In the genomic region with DNA sequence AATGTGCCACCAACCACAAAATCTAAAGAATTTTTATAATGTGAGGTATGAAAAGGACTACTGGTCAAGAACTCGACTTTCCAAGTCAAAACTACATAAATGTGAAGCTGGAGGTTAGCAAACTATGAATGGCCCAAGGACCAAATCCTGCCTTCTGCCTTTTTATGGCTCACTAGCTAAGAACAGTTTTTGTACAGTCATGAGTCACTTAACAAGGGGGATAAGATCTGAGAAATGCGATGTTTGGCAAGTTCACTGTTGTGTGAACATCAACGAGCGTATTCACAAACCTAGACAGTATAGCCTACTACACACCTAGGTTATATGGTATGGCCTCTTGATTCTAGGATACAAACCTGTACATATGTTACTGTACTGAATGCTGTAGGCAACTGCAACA, we compare ENCODE assay signal across 13 cellular contexts.
A peak's percentile ranks its signal among the peaks of the same experiment; 100 is the strongest.
DNase-seq lines count a peak whose midpoint lies in the region; ATAC-seq lines count a peak whose summit lies in the region.
"Had no signal": no experiment of that assay in that cellular context is flagged by ENCODE, and none has a peak within 500 bp of the region (broad histone marks: within the 10 kb centered on the region; RNA-seq: fewer than 3 reads in every experiment).

No MANE protein-coding gene starts in this region.

- no peaks in the 10 kb centered on the region; the same call in 1 of the 2 replicates for H3K36me3 ChIP-seq in ACC112 (ENCODE audit: insufficient read depth, low read length)
- H3K36me3 ChIP-seq: transverse colon had no signal

- DNase-seq in HCEC 1CT (peak; percentile 66), astrocyte of the hippocampus (ENCODE audit: low read depth, low spot score) (peak; percentile 71), kidney glomerular epithelial cell (lab: John Stamatoyannopoulos, UW) (peak; percentile 76), KG1 (lab: John Stamatoyannopoulos, UW) (no peak)
- no peak for DNase-seq in activated CD4-positive, alpha-beta T cell treated with anti-CD3 and anti-CD28 coated beads, Interleukin-2, amount 50 U/mL, for 1 hour
- DNase-seq in stimulated activated CD4-positive, alpha-beta T cell treated with anti-CD3 and anti-CD28 coated beads, Interleukin-2, amount 100 ng/mL, for 48 hours, result no peak
- DNase-seq: activated CD4-positive, alpha-beta memory T cell treated with anti-CD3 and anti-CD28 coated beads, Interleukin-2, amount 10 ng/mL, durations not matched to agents 7 days and 5 days; activated effector memory CD4-positive, alpha-beta T cell treated with anti-CD3 and anti-CD28 coated beads, Interleukin-2, amount 50 U/mL, for 16 hours; DMS 273 treated with DMSO at 0.1 percent for 48 hours; SHP77 treated with DMSO at 0.1 percent for 48 hours; transverse colon had no signal

- H3K27ac ChIP-seq in ACC112 (ENCODE audit: low read depth, low read length), result peak overlapping the region; percentile 27; the same call in 1 of the 2 replicates

- no peak for ATAC-seq in GM18517 (IDR thresholded peaks at IDR 0.05; ENCODE audit: unreplicated experiment)

- no peak overlapping the region for H3K4me3 ChIP-seq in ACC112 (ENCODE audit: low read depth, low read length)
- H3K4me3 ChIP-seq: transverse colon had no signal

- no peak overlapping the region for H2AFZ ChIP-seq in ACC112 (ENCODE audit: low read length, unreplicated experiment)

- peaks cover 91% of the 10 kb centered on the region for H3K4me1 ChIP-seq in ACC112 (ENCODE audit: control insufficient read depth, insufficient read depth, low read length, unreplicated experiment)

- no peaks in the 10 kb centered on the region for H3K27me3 ChIP-seq in ACC112 (ENCODE audit: insufficient read depth, low read length)
- H3K27me3 ChIP-seq: transverse colon had no signal

- H3K79me2 ChIP-seq in ACC112 (ENCODE audit: control insufficient read depth, insufficient read depth, low read length, unreplicated experiment), result peaks cover 91% of the 10 kb centered on the region

Comparison
In these comparisons a context has a peak if more than half of its experiments do, and no peak if none do; other contexts are left out.
1. DNase-seq: peak in HCEC 1CT (single experiment), astrocyte of the hippocampus (single experiment) and kidney glomerular epithelial cell (single experiment); none in activated CD4-positive, alpha-beta T cell treated with anti-CD3 and anti-CD28 coated beads, Interleukin-2, amount 50 U/mL, for 1 hour (single experiment), stimulated activated CD4-positive, alpha-beta T cell treated with anti-CD3 and anti-CD28 coated beads, Interleukin-2, amount 100 ng/mL, for 48 hours (0 of 2) and KG1 (single experiment).